30 cellular contexts compared by ENCODE assay signal in the genomic region with DNA sequence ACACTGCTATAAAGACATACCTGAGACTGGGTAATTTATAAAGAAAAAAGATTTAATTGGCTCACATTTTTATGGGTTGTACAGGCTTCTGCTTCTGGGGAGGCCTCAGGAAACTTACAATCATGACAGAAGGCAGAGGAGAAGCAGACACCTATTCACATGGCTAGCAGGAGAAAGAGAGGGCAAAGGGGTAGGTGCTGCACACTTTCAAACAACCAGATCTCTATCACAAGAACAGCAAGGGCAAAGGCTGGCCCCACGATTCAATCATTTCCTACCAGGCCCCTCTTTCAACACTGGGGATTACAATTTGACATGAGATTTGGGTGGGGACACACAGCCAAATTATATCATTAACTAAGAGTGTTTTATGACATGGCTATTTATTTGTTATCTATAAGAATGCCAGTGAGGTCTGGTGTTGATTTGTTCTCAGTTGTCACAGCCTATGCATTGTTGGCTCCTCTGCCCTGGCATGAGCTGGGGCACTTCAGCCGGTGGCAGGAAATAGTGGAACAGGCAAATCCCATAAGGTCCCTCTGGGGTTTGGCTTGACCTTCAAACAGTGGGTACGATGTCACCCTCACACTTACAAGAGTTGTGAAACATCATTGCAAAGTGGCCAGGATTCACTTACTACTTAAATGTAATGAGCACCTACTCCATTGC. TPM values are rescaled to one million over a fixed set of nuclear protein-coding genes. Genes with fewer than 3 reads are reported as not detected.
"Had no signal": no experiment of that assay in that cellular context is flagged by ENCODE, and none has a peak within 500 bp of the region (broad histone marks: within the 10 kb centered on the region; RNA-seq: fewer than 3 reads in every experiment).

No MANE protein-coding gene starts in this region.

- H3K27me3 ChIP-seq: Peyer's patch had no signal

- H3K36me3 ChIP-seq: MG63, Peyer's patch had no signal

- H3K9me3 Mint-ChIP-seq: activated CD4-positive, alpha-beta T cell treated with anti-CD3 and anti-CD28 coated beads, Interleukin-2, amount 10 ng/mL, durations not matched to agents 24 days and 14 days; activated naive CD4-positive, alpha-beta T cell treated with anti-CD3 and anti-CD28 coated beads for 36 hours; activated naive CD8-positive, alpha-beta T cell treated with anti-CD3 and anti-CD28 coated beads, Interleukin-2, amount 50 U/mL, for 24 hours; activated T-cell treated with anti-CD3 and anti-CD28 coated beads, Interleukin-2, amount 50 U/mL, for 24 hours; brain; central memory CD8-positive, alpha-beta T cell had no signal

- H3K4me3 Mint-ChIP-seq: activated CD4-positive, alpha-beta T cell treated with anti-CD3 and anti-CD28 coated beads, Interleukin-2, amount 10 ng/mL, durations not matched to agents 24 days and 14 days; activated CD8-positive, alpha-beta T cell treated with anti-CD3 and anti-CD28 coated beads, Interleukin-2, amount 10 ng/mL, durations not matched to agents 7 days and 5 days; activated naive CD4-positive, alpha-beta T cell treated with anti-CD3 and anti-CD28 coated beads for 36 hours; activated naive CD8-positive, alpha-beta T cell; activated naive CD8-positive, alpha-beta T cell treated with anti-CD3 and anti-CD28 coated beads, Interleukin-2, amount 50 U/mL, for 24 hours; activated T-cell treated with anti-CD3 and anti-CD28 coated beads, Interleukin-2, amount 50 U/mL, for 24 hours; brain; central memory CD8-positive, alpha-beta T cell; IgD-negative memory B cell had no signal

- H3K4me1 ChIP-seq: Peyer's patch had no signal

- H3K36me3 Mint-ChIP-seq: activated naive CD8-positive, alpha-beta T cell; brain; IgD-negative memory B cell had no signal

- H3K4me3 ChIP-seq: MG63, Peyer's patch had no signal

- ATAC-seq: activated CD8-positive, alpha-beta T cell treated with anti-CD3 and anti-CD28 coated beads, Interleukin-2, amount 10 ng/mL, durations not matched to agents 7 days and 5 days; activated naive CD8-positive, alpha-beta T cell treated with anti-CD3 and anti-CD28 coated beads, Interleukin-2, amount 50 U/mL, for 24 hours; PC-3 had no signal

- H3K27me3 Mint-ChIP-seq: activated naive CD8-positive, alpha-beta T cell; activated naive CD8-positive, alpha-beta T cell treated with anti-CD3 and anti-CD28 coated beads, Interleukin-2, amount 50 U/mL, for 24 hours had no signal

- FAIRE-seq: bronchial epithelial cell, TTC549 had no signal

- H3K27ac ChIP-seq: Peyer's patch had no signal

- H3K9me3 ChIP-seq: MG63, Peyer's patch had no signal

- H3K4me1 Mint-ChIP-seq: activated CD4-positive, alpha-beta T cell treated with anti-CD3 and anti-CD28 coated beads, Interleukin-2, amount 10 ng/mL, durations not matched to agents 24 days and 14 days; brain; central memory CD8-positive, alpha-beta T cell; IgD-negative memory B cell had no signal

- H3K27ac Mint-ChIP-seq: activated CD4-positive, alpha-beta T cell treated with anti-CD3 and anti-CD28 coated beads, Interleukin-2, amount 10 ng/mL, durations not matched to agents 24 days and 14 days; activated CD8-positive, alpha-beta T cell treated with anti-CD3 and anti-CD28 coated beads, Interleukin-2, amount 10 ng/mL, durations not matched to agents 7 days and 5 days; activated naive CD4-positive, alpha-beta T cell treated with anti-CD3 and anti-CD28 coated beads for 36 hours; activated naive CD8-positive, alpha-beta T cell; activated naive CD8-positive, alpha-beta T cell treated with anti-CD3 and anti-CD28 coated beads, Interleukin-2, amount 50 U/mL, for 24 hours; activated T-cell treated with anti-CD3 and anti-CD28 coated beads, Interleukin-2, amount 50 U/mL, for 24 hours; brain; IgD-negative memory B cell had no signal

- DNase-seq: activated CD4-positive, alpha-beta T cell treated with anti-CD3 and anti-CD28 coated beads, Interleukin-2, amount 10 ng/mL, durations not matched to agents 24 days and 14 days; activated CD4-positive, alpha-beta T cell treated with anti-CD3 and anti-CD28 coated beads, Interleukin-2, amount 50 U/mL, for 4 hours; activated CD8-positive, alpha-beta T cell treated with anti-CD3 and anti-CD28 coated beads, Interleukin-2, amount 10 ng/mL, durations not matched to agents 7 days and 5 days; activated gamma-delta T cell treated with Interleukin-2 at 50 U/mL for 16 hours; activated naive CD4-positive, alpha-beta T cell treated with anti-CD3 and anti-CD28 coated beads for 36 hours; activated naive CD8-positive, alpha-beta T cell treated with anti-CD3 and anti-CD28 coated beads, Interleukin-2, amount 50 U/mL, for 24 hours; activated T-cell treated with anti-CD3 and anti-CD28 coated beads, Interleukin-2, amount 50 U/mL, for 24 hours; anterior cingulate cortex; Karpas-422; KBM-7; MG63; NCI-H1092; NCI-H1436 treated with DMSO at 0.1 percent for 48 hours; NCI-H1694 treated with DMSO at 0.1 percent for 48 hours; NCI-H2029; NCI-H345; NCI-H524 treated with DMSO at 0.1 percent for 48 hours; PC-3; Peyer's patch; SW 1271; T-helper 1 cell; T-helper 2 cell; T1000 had no signal

RNA-seq across cellular contexts. Expression of gene SPARC, which starts 44.1 kb away (rescaled TPM):
- total RNA-seq: activated CD4-positive, alpha-beta T cell treated with anti-CD3 and anti-CD28 coated beads, Interleukin-2, amount 10 ng/mL, durations not matched to agents 24 days and 14 days; activated CD8-positive, alpha-beta T cell treated with anti-CD3 and anti-CD28 coated beads, Interleukin-2, amount 10 ng/mL, durations not matched to agents 7 days and 5 days had no signal

RNA-seq across cellular contexts. Expression of gene FAT2, which starts 51.5 kb away (rescaled TPM):
- total RNA-seq: activated CD4-positive, alpha-beta T cell treated with anti-CD3 and anti-CD28 coated beads, Interleukin-2, amount 10 ng/mL, durations not matched to agents 24 days and 14 days; activated CD8-positive, alpha-beta T cell treated with anti-CD3 and anti-CD28 coated beads, Interleukin-2, amount 10 ng/mL, durations not matched to agents 7 days and 5 days; activated naive CD4-positive, alpha-beta T cell treated with anti-CD3 and anti-CD28 coated beads for 36 hours; NCI-H460; PC-3 had no signal
- polyA plus RNA-seq: IgD-negative memory B cell had no signal
